ENCODE assay signal across 23 cellular contexts in the genomic region with DNA sequence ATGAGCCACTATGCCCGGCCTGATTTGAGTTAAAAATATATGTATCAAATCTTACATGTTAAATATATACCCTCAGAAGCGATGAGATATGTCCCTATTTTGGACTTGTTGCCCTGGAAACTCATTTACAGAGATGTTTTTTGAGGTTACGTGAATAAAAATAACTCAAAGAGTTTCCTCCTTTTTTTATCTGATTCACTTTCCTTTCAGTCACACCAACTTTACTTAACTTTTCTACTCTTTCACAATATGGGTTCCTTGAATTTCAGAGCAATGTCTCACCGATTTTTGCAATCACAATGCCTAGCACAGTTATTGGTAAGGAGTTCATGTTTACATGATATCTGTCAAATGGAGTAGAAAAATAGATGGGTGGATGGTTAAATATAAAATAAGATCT. TPM values are rescaled to one million over a fixed set of nuclear protein-coding genes. Genes with fewer than 3 reads are reported as not detected.
A peak's percentile ranks its signal among the peaks of the same experiment; 100 is the strongest.
DNase-seq lines count a peak whose midpoint lies in the region; ATAC-seq, FAIRE-seq and TF ChIP-seq lines count a peak whose summit lies in the region.
"Had no signal": no experiment of that assay in that cellular context is flagged by ENCODE, and none has a peak within 500 bp of the region (broad histone marks: within the 10 kb centered on the region; RNA-seq: fewer than 3 reads in every experiment).

No MANE protein-coding gene starts in this region.

- FAIRE-seq in small intestine (lab: Jason Lieb, UNC) = no peak
- FAIRE-seq: astrocyte, keratinocyte had no signal

- CTCF ChIA-PET in PC-9 (lab: Charles Lee) = no interaction called here

- DNase-seq in AG09309 (ENCODE audit: low read depth) (peak; percentile 4), GM23248 (peak; percentile 51), PC-9 (peak in 1 of 2 experiments; percentile 98), fibroblast of villous mesenchyme (ENCODE audit: low read depth) (peak; percentile 14), small intestine (no peak), NCI-H2107 treated with DMSO at 0.1 percent for 48 hours (lab: John Stamatoyannopoulos, UW; ENCODE audit: unreplicated experiment) (no peak), prostate gland (ENCODE audit: low spot score) (no peak)
- DNase-seq: ACHN, activated gamma-delta T cell treated with Interleukin-2 at 50 U/mL for 16 hours, Caco-2, GF-D8, NCI-H187, NCI-H69, occipital lobe, T-helper 1 cell, upper lobe of left lung had no signal

- intact Hi-C loops in PC-9 (cut with micrococcal nuclease; ENCODE audit: unreplicated experiment) = no loop called here
- intact Hi-C loops in prostate gland (cut with DNase I) = no loop called here

- H3K9me3 ChIP-seq in GM23248 (ENCODE audit: low read depth) (no peaks in the 10 kb centered on the region), PC-9 (ENCODE audit: insufficient read depth, low read depth) (0 out of 2 replicates have a peak, but pooled peaks cover 5% of the 10 kb centered on the region), small intestine (ENCODE audit: control insufficient read depth, low read depth) (no peaks in the 10 kb centered on the region), prostate gland (no peaks in the 10 kb centered on the region)
- H3K9me3 ChIP-seq: Caco-2, upper lobe of left lung had no signal

- no peaks in the 10 kb centered on the region for H3K27me3 ChIP-seq in GM23248 (replicated peaks; ENCODE audit: insufficient read depth)
- H3K27me3 ChIP-seq in PC-9 (ENCODE audit: insufficient read depth, low read depth) = no peaks in the 10 kb centered on the region
- H3K27me3 ChIP-seq in small intestine (ENCODE audit: control insufficient read depth in 2 of 2, insufficient read depth in 2 of 2, low read length in 2 of 2) = no peaks in the 10 kb centered on the region
- H3K27me3 ChIP-seq in prostate gland (replicated peaks; ENCODE audit: insufficient read depth) = no peaks in the 10 kb centered on the region
- H3K27me3 ChIP-seq: upper lobe of left lung had no signal

- no peak for TF ChIP-seq CTCF in AG09309 (IDR thresholded peaks at IDR 0.05; ENCODE audit: control insufficient read depth, insufficient read depth, low read depth, low read length, missing control alignments)
- TF ChIP-seq CTCF in PC-9 (conservative IDR thresholded peaks at IDR 0.05) = no peak
- TF ChIP-seq CTCF in fibroblast of villous mesenchyme (IDR thresholded peaks at IDR 0.05; ENCODE audit: insufficient read depth, low read depth, low read length) = no peak
- no peak for TF ChIP-seq CTCF in prostate gland (IDR thresholded peaks at IDR 0.05)

- H4K20me1 ChIP-seq in GM23248 (ENCODE audit: insufficient read depth) (no peaks in the 10 kb centered on the region), PC-9 (ENCODE audit: insufficient read depth) (no peaks in the 10 kb centered on the region)

- H3K27ac ChIP-seq in GM23248 (peak overlapping the region; percentile 36; the same call in 1 of the 2 replicates), PC-9 (peak overlapping the region; percentile 87), small intestine (ENCODE audit: low read depth in 1 of 2, low read length in 1 of 2) (no peak overlapping the region), prostate gland (no peak overlapping the region)
- H3K27ac ChIP-seq: coronary artery, upper lobe of left lung had no signal

- H2AFZ ChIP-seq in GM23248 = no peak overlapping the region
- peak overlapping the region; percentile 44 for H2AFZ ChIP-seq in PC-9

- TF ChIP-seq POLR2A in prostate gland (IDR thresholded peaks at IDR 0.05) = no peak

- H3K79me2 ChIP-seq in GM23248 (ENCODE audit: insufficient read depth) = no peaks in the 10 kb centered on the region
- H3K79me2 ChIP-seq in PC-9 (ENCODE audit: low read depth) = no peaks in the 10 kb centered on the region

- H3K4me1 ChIP-seq in GM23248 (ENCODE audit: insufficient read depth) (peaks cover 5% of the 10 kb centered on the region; the same call in 1 of the 2 replicates), PC-9 (replicated peaks; ENCODE audit: insufficient read depth) (peaks cover 24% of the 10 kb centered on the region), small intestine (ENCODE audit: control insufficient read depth in 2 of 2, insufficient read depth in 1 of 2, low read depth in 1 of 2, low read length in 1 of 2) (no peaks in the 10 kb centered on the region), prostate gland (replicated peaks) (no peaks in the 10 kb centered on the region)
- H3K4me1 ChIP-seq: Caco-2, upper lobe of left lung had no signal

- 23 to 28% methylated on average over 4 of the region's 4 CpGs for WGBS in GM23248 (ENCODE audit: low coverage in 1 of 2, low lambda C conversion rate in 2 of 2, missing lambda C conversion rate in 2 of 2), 2 experiments
- 50 to 67% (median 59%) methylated on average over 4 of the region's 4 CpGs for WGBS in small intestine, 3 donors
- 58% methylated on average over 4 of the region's 4 CpGs for WGBS in prostate gland

- ATAC-seq in GM21619 (IDR thresholded peaks at IDR 0.05; ENCODE audit: unreplicated experiment) = no peak
- ATAC-seq: activated CD4-positive, CD25-positive, alpha-beta regulatory T cell treated with anti-CD3 and anti-CD28 coated beads, Interleukin-2, amount 50 U/mL, for 24 hours had no signal

- POLR2A ChIA-PET in PC-9 (lab: Charles Lee; ENCODE audit: unreplicated experiment) = no interaction called here

- no peaks in the 10 kb centered on the region for H3K36me3 ChIP-seq in GM23248 (ENCODE audit: low read depth)
- no peaks in the 10 kb centered on the region for H3K36me3 ChIP-seq in PC-9 (ENCODE audit: low read depth)
- no peaks in the 10 kb centered on the region for H3K36me3 ChIP-seq in small intestine (ENCODE audit: control insufficient read depth in 2 of 2, insufficient read depth in 2 of 2, low read length in 2 of 2)
- H3K36me3 ChIP-seq in prostate gland = no peaks in the 10 kb centered on the region
- H3K36me3 ChIP-seq: upper lobe of left lung had no signal

- H3K4me3 ChIP-seq in AG09309 (ENCODE audit: control insufficient read depth, low read depth, low read length) (no peak overlapping the region), GM23248 (no peak overlapping the region), PC-9 (no peak overlapping the region), fibroblast of villous mesenchyme (ENCODE audit: low read depth, low read length) (no peak overlapping the region), small intestine (ENCODE audit: low read depth in 1 of 2, low read length in 2 of 2) (no peak overlapping the region), prostate gland (no peak overlapping the region)
- H3K4me3 ChIP-seq: coronary artery, upper lobe of left lung had no signal

- H3K4me2 ChIP-seq in GM23248 (ENCODE audit: unreplicated experiment) (no peak overlapping the region), PC-9 (peak overlapping the region; percentile 55)

- BruUV-seq in PC-9 (replicated peaks; lab: Mats Ljungman, UMichigan) = no TSS peak

- H3F3A ChIP-seq in GM23248 (ENCODE audit: insufficient read depth) (no peaks in the 10 kb centered on the region), PC-9 (ENCODE audit: insufficient read depth, low read depth) (peaks cover 29% of the 10 kb centered on the region)

- in situ Hi-C loops in GM23248 (cut with MboI) = no loop called here

- H3K9me2 ChIP-seq in GM23248 (ENCODE audit: insufficient read depth) (no peaks in the 10 kb centered on the region), PC-9 (ENCODE audit: insufficient read depth) (no peaks in the 10 kb centered on the region)

- H3K9ac ChIP-seq in GM23248 = no peak overlapping the region

RNA-seq across cellular contexts. Expression of a gene that starts 2.3 kb away (rescaled TPM):
- total RNA-seq in GM23248 (2014; rRNA removed; shearing (Covaris generic)) = not detected in 2 replicates
- polyA plus RNA-seq in GM23248 (2016; fragmentation: Nextera tagmentation; extraction: Ambion mirVana) (not detected in 2 replicates), small intestine (not detected)
- total RNA-seq in PC-9 (2021) (not detected in 2 replicates), fibroblast of villous mesenchyme (not detected in 2 replicates), prostate gland (not detected)
- total RNA-seq: astrocyte, Caco-2, mononuclear cell, occipital lobe, skeletal muscle tissue, upper lobe of left lung had no signal
- polyA plus RNA-seq: keratinocyte had no signal

RNA-seq across cellular contexts. Expression of a gene that starts 36.1 kb away (rescaled TPM):
- not detected in 2 replicates for total RNA-seq in GM23248 (2014; rRNA removed; shearing (Covaris generic))
- polyA plus RNA-seq in GM23248 (2016; fragmentation: Nextera tagmentation; extraction: Ambion mirVana) (not detected in 2 replicates), small intestine (under 1 TPM in 1 of 3 donors, not detected in 2; 0.06 TPM)
- total RNA-seq in PC-9 (2021) (1.5 and 2.9 TPM in 2 replicates), fibroblast of villous mesenchyme (not detected in 2 replicates), prostate gland (100 to 1,000 TPM in 1 of 2 donors, under 1 TPM in 1; 0.41 to 255 TPM)
- total RNA-seq: Caco-2, upper lobe of left lung had no signal

RNA-seq across cellular contexts. Expression of a gene that starts 57.7 kb away (rescaled TPM):
- not detected in 2 replicates for total RNA-seq in GM23248 (2014; rRNA removed; shearing (Covaris generic))
- polyA plus RNA-seq in GM23248 (2016; fragmentation: Nextera tagmentation; extraction: Ambion mirVana) = not detected in 2 replicates
- total RNA-seq in PC-9 (2021) = not detected in 2 replicates
- total RNA-seq in fibroblast of villous mesenchyme = not detected in 2 replicates
- polyA plus RNA-seq in small intestine = not detected
- total RNA-seq in prostate gland = not detected
- total RNA-seq: astrocyte, Caco-2, mononuclear cell, occipital lobe, skeletal muscle tissue, upper lobe of left lung had no signal
- polyA plus RNA-seq: keratinocyte had no signal

Comparison
In these comparisons a context has a peak if more than half of its experiments do, and no peak if none do; other contexts are left out.
1. DNase-seq: peak in AG09309 (single experiment), GM23248 (single experiment) and fibroblast of villous mesenchyme (single experiment); none in small intestine (single experiment), NCI-H2107 treated with DMSO at 0.1 percent for 48 hours (single experiment) and prostate gland (single experiment).
2. H3K27ac ChIP-seq: peak in GM23248 (single experiment) and PC-9 (single experiment); none in small intestine (0 of 2) and prostate gland (0 of 2).